Comparison of ENCODE assay signal across 23 cellular contexts in the genomic region with DNA sequence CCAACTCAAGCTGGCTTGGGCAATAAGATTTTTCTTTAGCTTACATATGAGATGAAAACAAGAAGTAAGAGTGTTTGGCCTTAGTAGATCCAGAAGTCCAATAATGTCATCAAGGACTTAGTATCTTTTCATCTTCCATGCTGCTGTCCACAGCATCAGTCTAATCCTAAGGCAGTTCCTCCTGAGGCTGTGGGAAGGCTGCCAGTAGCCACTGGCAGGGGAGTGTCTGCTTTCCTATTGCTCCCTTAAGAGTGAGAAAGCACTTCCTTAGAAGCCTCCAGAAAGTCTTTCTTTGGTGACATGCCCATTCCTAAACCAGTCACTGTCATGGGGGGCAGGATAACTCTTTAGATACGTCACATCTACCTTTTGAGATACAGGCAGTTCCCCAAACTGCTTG.
A peak's percentile ranks its signal among the peaks of the same experiment; 100 is the strongest.
DNase-seq lines count a peak whose midpoint lies in the region; ATAC-seq and TF ChIP-seq lines count a peak whose summit lies in the region.
"Had no signal": no experiment of that assay in that cellular context is flagged by ENCODE, and none has a peak within 500 bp of the region (broad histone marks: within the 10 kb centered on the region; RNA-seq: fewer than 3 reads in every experiment).

No MANE protein-coding gene starts in this region.

- H3K27ac ChIP-seq in heart left ventricle: no peak overlapping the region
- H3K27ac ChIP-seq: 22Rv1, KMS-11, RWPE1, SK-N-MC had no signal

- no peaks in the 10 kb centered on the region for H3K9me3 ChIP-seq in heart left ventricle

- DNase-seq in Right ventricle myocardium superior (peak; percentile 35), heart left ventricle (no peak), amniotic epithelial cell (ENCODE audit: low read depth) (peak; percentile 21), iris pigment epithelial cell (ENCODE audit: low read depth) (peak; percentile 19), NCI-H345 treated with DMSO at 0.1 percent for 48 hours (lab: John Stamatoyannopoulos, UW; ENCODE audit: unreplicated experiment) (no peak), DMS 273 (lab: John Stamatoyannopoulos, UW; ENCODE audit: unreplicated experiment) (no peak), GM19238 (ENCODE audit: insufficient read length, low spot score) (no peak)
- DNase-seq: CD8-positive, alpha-beta memory T cell; DMS79 treated with DMSO at 0.1 percent for 48 hours; HCEC 1CT; NCI-H1092; NCI-H1417 treated with DMSO at 0.1 percent for 48 hours; NCI-H1694 treated with DMSO at 0.1 percent for 48 hours; NCI-H2081; NCI-H2227 treated with DMSO at 0.1 percent for 48 hours; NCI-H510A; NCI-H69; SHP77 treated with DMSO at 0.1 percent for 48 hours had no signal

- no peak for TF ChIP-seq POLR2A in heart left ventricle (IDR thresholded peaks at IDR 0.05)

- no peak overlapping the region for H3K4me3 ChIP-seq in heart left ventricle
- H3K4me3 ChIP-seq: SK-N-MC had no signal

- no peak for TF ChIP-seq CTCF in heart left ventricle (IDR thresholded peaks at IDR 0.05)

- H3K4me1 ChIP-seq in heart left ventricle: peaks cover 0 to 4% (median 0%) of the 10 kb centered on the region in 12 donors

- H3K36me3 ChIP-seq in heart left ventricle: no peaks in the 10 kb centered on the region

- peaks cover 0 to 5% (median 0%) of the 10 kb centered on the region in 9 donors for H3K27me3 ChIP-seq in heart left ventricle

- intact Hi-C loops in Right ventricle myocardium superior (cut with DNase I): no loop called here
- intact Hi-C loops in heart left ventricle (cut with DNase I): no loop called here

- 80 to 92% (median 81%) methylated on average over 1 of the region's 1 CpG for WGBS in heart left ventricle, 4 donors

- ATAC-seq in Right ventricle myocardium superior (ENCODE audit: poor library complexity): no peak
- no peak for ATAC-seq in heart left ventricle
- ATAC-seq: Panc1 had no signal

Comparison
In these comparisons a context has a peak if more than half of its experiments do, and no peak if none do; other contexts are left out.
1. DNase-seq: peak in Right ventricle myocardium superior (single experiment), amniotic epithelial cell (single experiment) and iris pigment epithelial cell (single experiment); none in heart left ventricle (0 of 5), NCI-H345 treated with DMSO at 0.1 percent for 48 hours (single experiment), DMS 273 (single experiment) and GM19238 (single experiment).